ENCODE assay signal across 2 cellular contexts in the genomic region with DNA sequence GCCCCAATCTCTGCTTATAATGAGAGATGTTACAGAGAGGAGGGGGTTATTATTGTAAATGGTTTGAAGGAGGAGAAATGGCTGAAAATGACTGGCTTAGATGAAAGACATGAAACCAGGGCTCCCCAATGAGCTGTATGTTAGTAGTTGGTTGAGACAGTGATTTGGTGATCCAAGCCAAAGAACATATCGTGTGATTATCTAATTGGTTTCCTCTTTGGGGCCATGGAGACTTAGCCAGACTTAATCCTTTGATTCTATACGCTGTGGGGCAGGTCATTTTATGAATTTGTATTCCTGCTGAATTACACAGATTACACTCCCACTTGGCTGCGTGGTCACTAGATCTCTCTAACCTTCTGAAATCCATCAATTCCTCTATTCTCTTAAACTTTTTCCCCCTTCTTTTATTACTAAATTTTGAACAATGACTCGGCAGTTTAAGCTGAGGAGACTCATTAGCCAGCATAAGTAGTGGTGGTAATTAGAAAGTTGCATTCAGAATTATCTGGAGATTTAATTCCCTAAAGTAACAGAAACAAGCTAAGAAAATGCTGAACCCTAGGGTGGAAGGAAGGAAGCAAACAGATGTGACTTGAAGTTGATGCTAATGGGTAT.
TF ChIP-seq lines count a peak whose summit lies in the region.

No MANE protein-coding gene starts in this region.

TF ChIP-seq in IMR-90, 13 proteins besides CTCF, POLR2A, EP300 and RAD21 (continued from another document):
- TF ChIP-seq, protein P1, sequence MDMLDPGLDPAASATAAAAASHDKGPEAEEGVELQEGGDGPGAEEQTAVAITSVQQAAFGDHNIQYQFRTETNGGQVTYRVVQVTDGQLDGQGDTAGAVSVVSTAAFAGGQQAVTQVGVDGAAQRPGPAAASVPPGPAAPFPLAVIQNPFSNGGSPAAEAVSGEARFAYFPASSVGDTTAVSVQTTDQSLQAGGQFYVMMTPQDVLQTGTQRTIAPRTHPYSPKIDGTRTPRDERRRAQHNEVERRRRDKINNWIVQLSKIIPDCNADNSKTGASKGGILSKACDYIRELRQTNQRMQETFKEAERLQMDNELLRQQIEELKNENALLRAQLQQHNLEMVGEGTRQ (IDR thresholded peaks at IDR 0.05; ENCODE audit: low read depth, low read length): no peak
- TF ChIP-seq NFE2L2 (IDR thresholded peaks at IDR 0.05; ENCODE audit: low read depth, low read length) (peak; percentile 95), RCOR1 (IDR thresholded peaks at IDR 0.05; ENCODE audit: insufficient replicate concordance, low read length) (no peak), MAZ (IDR thresholded peaks at IDR 0.05; ENCODE audit: borderline replicate concordance, low read depth, low read length) (no peak)

TF ChIP-seq in liver, 16 proteins besides CTCF, POLR2A, EP300 and RAD21 (continued from another document):
- TF ChIP-seq EGR1 (IDR thresholded peaks at IDR 0.05; ENCODE audit: low read depth in 2 of 2): no peak
